20 cellular contexts compared by ENCODE assay signal in the genomic region with DNA sequence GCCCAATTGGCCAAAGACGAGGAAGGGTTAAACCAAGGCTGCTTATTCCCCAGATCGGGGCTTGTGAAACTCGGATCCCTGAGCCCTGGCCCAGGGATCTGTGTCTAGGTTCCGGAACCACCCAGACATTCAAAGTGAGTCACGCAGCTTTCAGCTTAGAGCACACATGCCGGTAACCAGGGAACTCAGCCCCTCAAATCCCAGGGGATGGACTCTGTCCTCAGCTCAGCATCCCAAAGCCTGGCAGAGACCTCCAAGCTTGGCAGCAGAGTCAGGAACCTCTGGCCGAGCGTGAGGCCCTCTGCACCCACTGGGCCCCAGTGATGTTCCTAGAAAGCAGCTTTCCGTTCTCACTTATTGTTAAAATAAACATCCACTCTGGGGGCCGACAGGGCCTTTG. TPM values are rescaled to one million over a fixed set of nuclear protein-coding genes. Genes with fewer than 3 reads are reported as not detected.
DNase-seq lines count a peak whose midpoint lies in the region; ATAC-seq, FAIRE-seq and TF ChIP-seq lines count a peak whose summit lies in the region.
"Had no signal": no experiment of that assay in that cellular context is flagged by ENCODE, and none has a peak within 500 bp of the region (broad histone marks: within the 10 kb centered on the region; RNA-seq: fewer than 3 reads in every experiment).

No MANE protein-coding gene starts in this region.

- H3K9ac ChIP-seq in skeletal muscle satellite cell (ENCODE audit: low read depth, low read length): peak overlapping the region; percentile 27
- no peak overlapping the region for H3K9ac ChIP-seq in kidney (ENCODE audit: low read length in 2 of 2)

- intact Hi-C loops in kidney (cut with DNase I): no loop called here

- H3K4me1 ChIP-seq in skeletal muscle satellite cell (ENCODE audit: control insufficient read depth, insufficient read depth, low read length) (peaks cover 21% of the 10 kb centered on the region), kidney (ENCODE audit: control insufficient read depth in 1 of 2, insufficient read depth in 1 of 2, low read depth in 1 of 2, low read length in 2 of 2) (peaks cover 0 to 6% of the 10 kb centered on the region in 2 donors)

- TF ChIP-seq CTCF in AG10803 (conservative IDR thresholded peaks at IDR 0.05; ENCODE audit: low read length): no peak
- TF ChIP-seq CTCF in fibroblast of villous mesenchyme (IDR thresholded peaks at IDR 0.05; ENCODE audit: insufficient read depth, low read depth, low read length): no peak
- TF ChIP-seq CTCF in kidney (IDR thresholded peaks at IDR 0.05; ENCODE audit: borderline replicate concordance, extremely low read depth, insufficient read depth): no peak

- ATAC-seq in HG03520 (IDR thresholded peaks at IDR 0.05; ENCODE audit: unreplicated experiment): no peak
- ATAC-seq: activated CD4-positive, CD25-positive, alpha-beta regulatory T cell treated with anti-CD3 and anti-CD28 coated beads, Interleukin-2, amount 50 U/mL, for 24 hours; HCT116; heart left ventricle; stimulated activated memory B cell treated with anti-CD40 and anti-IgM and Interleukin-4, amounts not matched to agents 10 μg/mL and 1 μg/mL and 100 μg/mL, for 72 hours; T-helper 17 cell had no signal

- H3K9me3 ChIP-seq in skeletal muscle satellite cell (replicated peaks; ENCODE audit: low read length): no peaks in the 10 kb centered on the region
- H3K9me3 ChIP-seq in kidney (ENCODE audit: control insufficient read depth in 1 of 2, low read length in 2 of 2): no peaks in the 10 kb centered on the region
- H3K9me3 ChIP-seq: adrenal gland, colonic mucosa, spleen had no signal

- H3K4me2 ChIP-seq in skeletal muscle satellite cell (ENCODE audit: low read length): peak overlapping the region; percentile 36

- H3K27ac ChIP-seq in kidney (ENCODE audit: low read depth in 2 of 2, low read length in 2 of 2): no peak overlapping the region
- H3K27ac ChIP-seq: adrenal gland, colonic mucosa, spleen had no signal

- no peak overlapping the region for H3K4me3 ChIP-seq in AG10803 (ENCODE audit: low read length)
- no peak overlapping the region for H3K4me3 ChIP-seq in fibroblast of villous mesenchyme (ENCODE audit: low read depth, low read length)
- H3K4me3 ChIP-seq in skeletal muscle satellite cell (ENCODE audit: low read length): no peak overlapping the region
- no peak overlapping the region for H3K4me3 ChIP-seq in kidney (ENCODE audit: low read length in 2 of 2)
- H3K4me3 ChIP-seq: adrenal gland, colonic mucosa, heart left ventricle, spleen had no signal

- DNase-seq in AG10803 (ENCODE audit: low read depth): peak; percentile 78
- DNase-seq in T1000 (lab: John Stamatoyannopoulos, UW): peak; percentile 37
- peak; percentile 64 for DNase-seq in fibroblast of villous mesenchyme (ENCODE audit: low read depth)
- no peak for DNase-seq in OCI-M2 (lab: John Stamatoyannopoulos, UW; ENCODE audit: unreplicated experiment)
- no peak for DNase-seq in kidney
- DNase-seq in CD1c-positive myeloid dendritic cell (ENCODE audit: extremely low spot score): no peak
- DNase-seq: colonic mucosa; islet precursor cell; NCI-H226; NK-92 treated with Interleukin-12 subunit alpha and Interleukin-12 subunit beta, amount 100 ng/mL, for 24 hours; spleen; T-helper 17 cell had no signal

- no peak for FAIRE-seq in kidney (lab: Jason Lieb, UNC)
- FAIRE-seq: D721Med had no signal

- H3K27me3 ChIP-seq in skeletal muscle satellite cell (ENCODE audit: control insufficient read depth, insufficient read depth, low read length): no peaks in the 10 kb centered on the region
- H3K27me3 ChIP-seq: adrenal gland, colonic mucosa, heart left ventricle, spleen had no signal

- no peaks in the 10 kb centered on the region for H3K36me3 ChIP-seq in skeletal muscle satellite cell (ENCODE audit: insufficient read depth, low read length)
- no peaks in the 10 kb centered on the region for H3K36me3 ChIP-seq in kidney (ENCODE audit: control insufficient read depth in 1 of 2, insufficient read depth in 2 of 2, low read length in 2 of 2)
- H3K36me3 ChIP-seq: adrenal gland, colonic mucosa had no signal

RNA-seq across cellular contexts. Expression of gene PNPLA7, which starts 5.1 kb away (rescaled TPM):
- total RNA-seq in fibroblast of villous mesenchyme (0.64 and 1.3 TPM in 2 replicates), kidney (9.6 TPM)
- total RNA-seq in skeletal muscle satellite cell (2012; rRNA removed): 0.22 and 0.25 TPM in 2 replicates
- 2.1 TPM for polyA plus RNA-seq in kidney (ENCODE audit: insufficient read depth, low read depth, low replicate concordance)

RNA-seq across cellular contexts. Expression of gene MRPL41, which starts 6.6 kb away (rescaled TPM):
- total RNA-seq in fibroblast of villous mesenchyme (41.5 and 58.0 TPM in 2 replicates), kidney (47.3 TPM)
- 65.1 and 65.9 TPM in 2 replicates for total RNA-seq in skeletal muscle satellite cell (2012; rRNA removed)
- polyA plus RNA-seq in kidney (ENCODE audit: insufficient read depth, low read depth, low replicate concordance): 150 TPM

RNA-seq across cellular contexts. Expression of gene DPH7, which starts 33.6 kb away (rescaled TPM):
- total RNA-seq in fibroblast of villous mesenchyme (22.0 and 22.5 TPM in 2 replicates), kidney (31.4 TPM)
- total RNA-seq in skeletal muscle satellite cell (2012; rRNA removed): 19.2 and 24.8 TPM in 2 replicates
- polyA plus RNA-seq in kidney (ENCODE audit: insufficient read depth, low read depth, low replicate concordance): 23.2 TPM

RNA-seq across cellular contexts. Expression of gene ZMYND19, which starts 45.2 kb away (rescaled TPM):
- total RNA-seq in fibroblast of villous mesenchyme (18.0 and 18.6 TPM in 2 replicates), kidney (19.1 TPM)
- total RNA-seq in skeletal muscle satellite cell (2012; rRNA removed): 18.5 and 23.6 TPM in 2 replicates
- polyA plus RNA-seq in kidney (ENCODE audit: insufficient read depth, low read depth, low replicate concordance): 13.5 TPM

Comparison
In these comparisons a context has a peak if more than half of its experiments do, and no peak if none do; other contexts are left out.
1. DNase-seq: peak in AG10803 (single experiment), T1000 (single experiment) and fibroblast of villous mesenchyme (single experiment); none in OCI-M2 (single experiment), kidney (single experiment) and CD1c-positive myeloid dendritic cell (single experiment).